8 cellular contexts compared by ENCODE assay signal in the genomic region with DNA sequence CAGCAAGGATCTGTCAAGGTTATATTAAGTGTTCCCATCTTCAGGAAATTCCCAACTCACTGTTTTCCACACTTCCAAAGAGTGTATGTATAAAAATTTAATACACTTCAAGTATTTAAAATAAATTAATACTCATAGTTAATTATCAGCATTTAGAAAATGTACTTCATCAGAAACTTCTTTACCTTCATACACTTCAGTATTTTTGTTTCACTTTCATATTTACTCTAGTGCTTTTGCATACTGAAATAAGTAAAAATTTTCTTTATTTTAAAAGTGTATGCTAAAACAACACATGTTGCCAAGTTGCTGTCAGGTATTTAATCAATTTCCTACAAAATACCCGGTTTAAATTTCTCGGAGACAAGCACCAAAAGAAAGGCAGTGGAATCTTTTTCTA. TPM values are rescaled to one million over a fixed set of nuclear protein-coding genes. Genes with fewer than 3 reads are reported as not detected.
A peak's percentile ranks its signal among the peaks of the same experiment; 100 is the strongest.
DNase-seq lines count a peak whose midpoint lies in the region; ATAC-seq lines count a peak whose summit lies in the region.

No MANE protein-coding gene starts in this region.

- H3K4me1 Mint-ChIP-seq in activated naive CD8-positive, alpha-beta T cell (ENCODE audit: low read depth), result peaks cover 86% of the 10 kb centered on the region
- H3K4me1 Mint-ChIP-seq in naive thymus-derived CD8-positive, alpha-beta T cell, result peaks cover 31 to 91% (median 67%) of the 10 kb centered on the region in 4 donors

- ATAC-seq in GM18868 (IDR thresholded peaks at IDR 0.05; ENCODE audit: unreplicated experiment), result peak; percentile 63
- ATAC-seq in HG02852 (IDR thresholded peaks at IDR 0.05; ENCODE audit: unreplicated experiment), result peak; percentile 59
- peak in 1 of 2 donors; percentile 20 for ATAC-seq in naive thymus-derived CD8-positive, alpha-beta T cell
- no peak for ATAC-seq in GM18520 (IDR thresholded peaks at IDR 0.05; ENCODE audit: unreplicated experiment)

- H3K9me3 Mint-ChIP-seq in activated naive CD8-positive, alpha-beta T cell (ENCODE audit: low read depth), result no peaks in the 10 kb centered on the region
- no peaks in the 10 kb centered on the region for H3K9me3 Mint-ChIP-seq in naive thymus-derived CD8-positive, alpha-beta T cell

- no peaks in the 10 kb centered on the region for H3K36me3 Mint-ChIP-seq in activated naive CD8-positive, alpha-beta T cell
- peaks cover 0 to 28% (median 0%) of the 10 kb centered on the region in 3 donors for H3K36me3 Mint-ChIP-seq in naive thymus-derived CD8-positive, alpha-beta T cell

- no peak for DNase-seq in naive thymus-derived CD8-positive, alpha-beta T cell
- DNase-seq in NCI-H510A (lab: John Stamatoyannopoulos, UW) (no peak), dermis blood vessel endothelial cell (no peak), NCI-H526 treated with DMSO at 0.1 percent for 48 hours (lab: John Stamatoyannopoulos, UW) (no peak)

- peak overlapping the region; percentile 72 for H3K4me3 Mint-ChIP-seq in activated naive CD8-positive, alpha-beta T cell
- peak overlapping the region; percentile 0 to 69 (median 51) for H3K4me3 Mint-ChIP-seq in naive thymus-derived CD8-positive, alpha-beta T cell

- H3K27ac Mint-ChIP-seq in activated naive CD8-positive, alpha-beta T cell, result peak overlapping the region; percentile 30
- H3K27ac Mint-ChIP-seq in naive thymus-derived CD8-positive, alpha-beta T cell, result peak overlapping the region in 6 of 10 donors; percentile 59 to 84 (median 68)

- H3K27me3 Mint-ChIP-seq in activated naive CD8-positive, alpha-beta T cell, result no peaks in the 10 kb centered on the region
- no peaks in the 10 kb centered on the region for H3K27me3 Mint-ChIP-seq in naive thymus-derived CD8-positive, alpha-beta T cell

- POLR2A ChIA-PET in naive thymus-derived CD8-positive, alpha-beta T cell (lab: Charles Lee), result no interaction called here

RNA-seq across cellular contexts. Expression of a gene that starts 16.5 kb away (rescaled TPM):
- 100 to 1,000 TPM in 1 of 2 experiments, 10 to 100 TPM in 1; 93.4 to 102 TPM for total RNA-seq in naive thymus-derived CD8-positive, alpha-beta T cell
- 10 to 100 TPM in 2 of 3 donors, 1 to 10 TPM in 1; 9.1 to 14.7 (median 11.2) TPM for polyA plus RNA-seq in naive thymus-derived CD8-positive, alpha-beta T cell
- 36.2 and 44.7 TPM in 2 replicates for total RNA-seq in dermis blood vessel endothelial cell
